8 cellular contexts compared by ENCODE assay signal in the genomic region with DNA sequence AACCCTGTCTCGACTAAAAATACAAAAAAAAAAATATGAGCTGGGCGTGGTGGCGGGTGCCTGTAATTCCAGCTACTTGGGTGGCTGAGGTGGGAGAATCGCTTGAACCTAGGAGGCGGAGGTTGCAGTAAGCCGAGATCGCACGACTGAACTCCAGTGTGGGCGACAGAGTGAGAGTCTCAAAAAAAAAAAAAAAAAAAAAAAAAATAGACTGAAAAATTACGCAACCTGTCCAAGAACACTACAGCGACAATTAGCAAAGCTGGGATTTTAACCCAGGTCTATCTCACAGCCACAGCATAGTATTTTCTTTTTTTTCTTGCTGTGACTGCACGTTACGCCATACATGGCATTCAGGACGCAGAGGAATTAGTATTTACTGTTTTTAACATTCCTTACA. TPM values are rescaled to one million over a fixed set of nuclear protein-coding genes. Genes with fewer than 3 reads are reported as not detected.
DNase-seq lines count a peak whose midpoint lies in the region; ATAC-seq, FAIRE-seq and TF ChIP-seq lines count a peak whose summit lies in the region.

No MANE protein-coding gene starts in this region.

- H3K4me3 Mint-ChIP-seq in CD8-positive, alpha-beta T cell: peak overlapping the region; percentile 94
- peak overlapping the region; percentile 92 for H3K4me3 Mint-ChIP-seq in osteocyte (ENCODE audit: unreplicated experiment)

- no peaks in the 10 kb centered on the region for H3K9me3 ChIP-seq in CD8-positive, alpha-beta T cell (ENCODE audit: low read length)
- H3K9me3 ChIP-seq in H1 (ENCODE audit: insufficient read depth in 2 of 2, low read depth in 1 of 2, low read length in 1 of 2): peaks cover 0 to 7% of the 10 kb centered on the region in 2 experiments; a peak in 1 of 4 replicates

- H3K79me2 ChIP-seq in H1 (ENCODE audit: control insufficient read depth in 1 of 2, insufficient read depth in 2 of 2, low read length in 2 of 2): peaks cover 3 to 26% of the 10 kb centered on the region in 2 experiments; a peak in 2 of 4 replicates

- H3K27ac ChIP-seq in CD8-positive, alpha-beta T cell (ENCODE audit: low read depth, low read length): peak overlapping the region; percentile 92
- peak overlapping the region; percentile 78; the same call in 1 of the 2 replicates for H3K27ac ChIP-seq in H1 (ENCODE audit: low read depth, low read length)

- H2BK20ac ChIP-seq in H1 (ENCODE audit: low read length): no peak overlapping the region

- in situ Hi-C loops in GM13977 (cut with MboI; ENCODE audit: low pct_unique_long_range_greater_than_20kb, low sequenced_read_pairs, unreplicated experiment): no loop called here

- no peak for FAIRE-seq in H1 (lab: Jason Lieb, UNC)

- H3K9ac ChIP-seq in H1 (replicated peaks in 1 of 4; ENCODE audit: extremely low read depth in 1 of 4, low read depth in 3 of 4, low read length in 3 of 4): peak overlapping the region in 2 of 4 experiments; percentile 65 to 92; a peak in 1 of 7 replicates

- no peak for TF ChIP-seq EP300 in H1 (IDR thresholded peaks at IDR 0.05; ENCODE audit: borderline replicate concordance in 1 of 2, low read depth in 2 of 2, low read length in 2 of 2)

- peaks cover 45% of the 10 kb centered on the region for H3K4me1 Mint-ChIP-seq in CD8-positive, alpha-beta T cell (ENCODE audit: low read depth)
- H3K4me1 Mint-ChIP-seq in osteocyte (ENCODE audit: unreplicated experiment): peaks cover 23% of the 10 kb centered on the region

- H3K4me3 ChIP-seq in CD8-positive, alpha-beta T cell (ENCODE audit: low read depth, low read length): peak overlapping the region; percentile 88
- peak overlapping the region; percentile 75 to 98 (median 78); a peak in 6 of 8 replicates for H3K4me3 ChIP-seq in H1 (ENCODE audit: extremely low read depth in 1 of 4, insufficient read depth in 2 of 4, low read depth in 3 of 4, low read length in 4 of 4)

- H3K36me3 Mint-ChIP-seq in CD8-positive, alpha-beta T cell: peaks cover 25% of the 10 kb centered on the region
- H3K36me3 Mint-ChIP-seq in osteocyte (ENCODE audit: unreplicated experiment): peaks cover 18% of the 10 kb centered on the region

- H3K14ac ChIP-seq in H1 (ENCODE audit: insufficient read length): no peak overlapping the region

- H3K79me1 ChIP-seq in H1 (ENCODE audit: low read depth, low read length): no peaks in the 10 kb centered on the region; the same call in 1 of the 2 replicates

- no peaks in the 10 kb centered on the region for H3K27me3 ChIP-seq in CD8-positive, alpha-beta T cell (ENCODE audit: insufficient read depth, low read length)
- H3K27me3 ChIP-seq in H1 (replicated peaks in 1 of 4; ENCODE audit: control insufficient read depth in 3 of 4, extremely low read depth in 1 of 4, insufficient read depth in 3 of 4, low read length in 3 of 4): no peaks in the 10 kb centered on the region

- H2BK5ac ChIP-seq in H1 (ENCODE audit: low read depth, low read length): no peak overlapping the region

- intact Hi-C loops in CD8-positive, alpha-beta T cell (cut with DNase I, micrococcal nuclease): no loop called here

- TF ChIP-seq CTCF in CD8-positive, alpha-beta T cell (IDR thresholded peaks at IDR 0.05): no peak
- no peak for TF ChIP-seq CTCF in H1 (IDR thresholded peaks at IDR 0.05; ENCODE audit: control extremely low read depth in 1 of 3, insufficient read depth in 1 of 3, low read depth in 1 of 3, low read length in 3 of 3)
- TF ChIP-seq CTCF in osteocyte (IDR thresholded peaks at IDR 0.05): no peak
- TF ChIP-seq CTCF in GM13977 (IDR thresholded peaks at IDR 0.05; ENCODE audit: extremely low read depth, insufficient read depth, missing control alignments): no peak

- no peaks in the 10 kb centered on the region for H3K36me3 ChIP-seq in CD8-positive, alpha-beta T cell (ENCODE audit: insufficient read depth, low read length)
- 0 out of 8 replicates have a peak, but pooled peaks cover 0 to 4% (median 0%) of the 10 kb centered on the region in 4 experiments for H3K36me3 ChIP-seq in H1 (ENCODE audit: control insufficient read depth in 2 of 4, insufficient read depth in 4 of 4, low read length in 3 of 4)

- no peak overlapping the region for H2BK15ac ChIP-seq in H1 (ENCODE audit: low read length)

- POLR2A ChIA-PET in CD8-positive, alpha-beta T cell (lab: Charles Lee): interaction anchor here (0.6 to 2.1 kb wide), 5 partner anchors 85 to 1702 kb away, joined by 3 to 10 read pairs (median 3); no protein-coding TSS in a partner anchor
- POLR2A ChIA-PET in H1 (lab: Charles Lee; ENCODE audit: partially characterized antibody): interaction anchor here (0.7 to 1.7 kb wide), 6 partner anchors 26 to 210 kb away, joined by 3 to 4 read pairs (median 3); no protein-coding TSS in a partner anchor

- 89% methylated on average over 12 of the region's 14 CpGs; no CpG with 5 or more reads in 1 of the 2 experiments for WGBS in H1 (ENCODE audit: extremely low coverage in 1 of 2, insufficient coverage in 1 of 2, insufficient read length in 1 of 2, insufficient replicate concordance in 2 of 2, low coverage in 1 of 2, low lambda C conversion rate in 2 of 2, missing lambda C conversion rate in 1 of 2), 2 experiments

- no peak overlapping the region for H2BK120ac ChIP-seq in H1 (replicated peaks; ENCODE audit: low read depth, low read length)

- no peak overlapping the region for H4K91ac ChIP-seq in H1 (replicated peaks; ENCODE audit: insufficient read length, low read length)

- H2AK5ac ChIP-seq in H1 (ENCODE audit: low read depth, low read length): no peak overlapping the region

- peaks cover 18% of the 10 kb centered on the region for H3K4me1 ChIP-seq in CD8-positive, alpha-beta T cell (ENCODE audit: insufficient read depth, low read length)
- no peaks in the 10 kb centered on the region; a peak in 1 of 7 replicates for H3K4me1 ChIP-seq in H1 (replicated peaks in 1 of 4; ENCODE audit: control insufficient read depth in 3 of 4, insufficient read depth in 4 of 4, low read length in 3 of 4)

- peaks cover 3% of the 10 kb centered on the region; the same call in 1 of the 2 replicates for H3K23me2 ChIP-seq in H1 (ENCODE audit: low read depth, low read length)

- no peak overlapping the region for H4K5ac ChIP-seq in H1 (ENCODE audit: insufficient read length, low read depth, low read length)

- H3K56ac ChIP-seq in H1 (replicated peaks; ENCODE audit: insufficient read length, low read depth, low read length): no peak overlapping the region

- no peak overlapping the region for H4K8ac ChIP-seq in H1 (ENCODE audit: extremely low read depth, insufficient read depth, low read length)

- no peak for TF ChIP-seq POLR2A in H1 (IDR thresholded peaks at IDR 0.05; ENCODE audit: control extremely low read depth in 1 of 2, low read depth in 2 of 2, low read length in 2 of 2)

- peaks cover 0 to 2% of the 10 kb centered on the region in 2 experiments for H4K20me1 ChIP-seq in H1 (replicated peaks in 1 of 2; ENCODE audit: control insufficient read depth in 1 of 2, insufficient read depth in 2 of 2, low read length in 2 of 2)

- H3K4ac ChIP-seq in H1 (replicated peaks; ENCODE audit: insufficient read length, low read depth, low read length): no peak overlapping the region

- H3K18ac ChIP-seq in H1 (ENCODE audit: extremely low read depth, low read length): no peak overlapping the region

- peak overlapping the region; percentile 98 for H3K27ac Mint-ChIP-seq in CD8-positive, alpha-beta T cell
- peak overlapping the region; percentile 97 for H3K27ac Mint-ChIP-seq in osteocyte (ENCODE audit: unreplicated experiment)

- H3K27me3 Mint-ChIP-seq in CD8-positive, alpha-beta T cell (ENCODE audit: low read depth): no peaks in the 10 kb centered on the region
- H3K27me3 Mint-ChIP-seq in osteocyte (ENCODE audit: unreplicated experiment): no peaks in the 10 kb centered on the region

- DNase-seq in CD8-positive, alpha-beta T cell: no peak
- peak; percentile 13 for DNase-seq in NOMO-1 treated with dmso at 0.1 percent for 144 hours (lab: John Stamatoyannopoulos, UW; ENCODE audit: unreplicated experiment)
- no peak for DNase-seq in H1 (ENCODE audit: low read depth in 1 of 2, low spot score in 2 of 2)
- DNase-seq in osteocyte (ENCODE audit: extremely low spot score, unreplicated experiment): no peak
- no peak for DNase-seq in SKM-1 treated with dmso at 0.1 percent for 144 hours (lab: John Stamatoyannopoulos, UW; ENCODE audit: unreplicated experiment)
- DNase-seq in OCI-M1 (lab: John Stamatoyannopoulos, UW): no peak
- DNase-seq in GM13977 (ENCODE audit: low spot score): no peak

- H3K23ac ChIP-seq in H1 (ENCODE audit: insufficient read length): no peak overlapping the region

- no peak for ATAC-seq in CD8-positive, alpha-beta T cell
- no peak for ATAC-seq in GM18502 (IDR thresholded peaks at IDR 0.05; ENCODE audit: poor library complexity, unreplicated experiment)

- H3K4me2 ChIP-seq in H1 (ENCODE audit: insufficient read depth in 1 of 2, low read depth in 2 of 2, low read length in 2 of 2): peak overlapping the region; percentile 65 to 66

- H3K9me3 Mint-ChIP-seq in CD8-positive, alpha-beta T cell: peaks cover 4% of the 10 kb centered on the region
- H3K9me3 Mint-ChIP-seq in osteocyte (ENCODE audit: unreplicated experiment): peaks cover 9% of the 10 kb centered on the region

- CTCF ChIA-PET in CD8-positive, alpha-beta T cell (lab: Charles Lee): interaction anchor here (0.9 kb wide), 1 partner anchor 13 kb away, joined by 3 read pairs; no protein-coding TSS in a partner anchor
- CTCF ChIA-PET in H1 (lab: Charles Lee; ENCODE audit: partially characterized antibody): no interaction called here

- no peak overlapping the region for H2BK12ac ChIP-seq in H1 (ENCODE audit: low read depth, low read length)

- H2AFZ ChIP-seq in H1 (ENCODE audit: low read length): no peak overlapping the region

- TF ChIP-seq RAD21 in H1 (IDR thresholded peaks at IDR 0.05 in 1 of 2, conservative IDR thresholded peaks at IDR 0.05 in 1 of 2; ENCODE audit: low read depth in 2 of 2, low read length in 2 of 2): no peak

TF ChIP-seq in H1, 55 proteins besides CTCF, POLR2A, EP300 and RAD21 (continues in another document):
- 0 out of 2 replicates have a peak, but pooled peaks have one; percentile 41 for TF ChIP-seq CEBPB (IDR thresholded peaks at IDR 0.05; ENCODE audit: low read depth, low read length)

RNA-seq across cellular contexts. Expression of a gene that starts 1.1 kb away (rescaled TPM):
- total RNA-seq in CD8-positive, alpha-beta T cell: 10 to 100 TPM; 34.5 to 38.5 TPM
- 17.3 and 18.0 TPM in 2 replicates for total RNA-seq in H1 (2021; fragmentation: NEBNext Ultra II Directional; extraction: Animal tissue kit (Norgen Biotek cat#: 25700))
- 8.8 and 10.2 TPM in 2 replicates for polyA plus RNA-seq in H1 (2011; rRNA removed)
- polyA plus RNA-seq in H1 (2011; cell fraction: cytosol; rRNA removed): 12.7 TPM
- 16.1 TPM for polyA plus RNA-seq in H1 (2011; cell fraction: nucleus; rRNA removed)
- 12.5 to 15.9 TPM (median 13.4 TPM) in 4 replicates for polyA plus RNA-seq in H1 (2012, experiment 1 of 2)
- 1.6 TPM for polyA plus RNA-seq in H1 (2012, experiment 2 of 2)
- 7.8 TPM for polyA plus RNA-seq in H1 (2013, experiment 1 of 2)
- polyA plus RNA-seq in H1 (2013, experiment 2 of 2): 7.8 TPM
- 28.8 and 35.9 TPM in 2 replicates for polyA minus RNA-seq in H1 (2011; rRNA and poly(A)+ RNA removed)
- 10.3 TPM for polyA minus RNA-seq in H1 (2011; cell fraction: cytosol; rRNA and poly(A)+ RNA removed)
- 14.3 TPM for polyA minus RNA-seq in H1 (2011; cell fraction: nucleus; rRNA and poly(A)+ RNA removed)
- 25.3 and 25.9 TPM in 2 replicates for total RNA-seq in osteocyte
